ENCODE assay signal across 1 cellular context in genomic region chr6:137980777-137981176, GRCh38.
TF ChIP-seq lines count a peak whose summit lies in the region.

No MANE protein-coding gene starts in this region.

TF ChIP-seq in GM12878, 131 proteins besides CTCF, POLR2A, EP300 and RAD21:
- TF ChIP-seq, protein P1, sequence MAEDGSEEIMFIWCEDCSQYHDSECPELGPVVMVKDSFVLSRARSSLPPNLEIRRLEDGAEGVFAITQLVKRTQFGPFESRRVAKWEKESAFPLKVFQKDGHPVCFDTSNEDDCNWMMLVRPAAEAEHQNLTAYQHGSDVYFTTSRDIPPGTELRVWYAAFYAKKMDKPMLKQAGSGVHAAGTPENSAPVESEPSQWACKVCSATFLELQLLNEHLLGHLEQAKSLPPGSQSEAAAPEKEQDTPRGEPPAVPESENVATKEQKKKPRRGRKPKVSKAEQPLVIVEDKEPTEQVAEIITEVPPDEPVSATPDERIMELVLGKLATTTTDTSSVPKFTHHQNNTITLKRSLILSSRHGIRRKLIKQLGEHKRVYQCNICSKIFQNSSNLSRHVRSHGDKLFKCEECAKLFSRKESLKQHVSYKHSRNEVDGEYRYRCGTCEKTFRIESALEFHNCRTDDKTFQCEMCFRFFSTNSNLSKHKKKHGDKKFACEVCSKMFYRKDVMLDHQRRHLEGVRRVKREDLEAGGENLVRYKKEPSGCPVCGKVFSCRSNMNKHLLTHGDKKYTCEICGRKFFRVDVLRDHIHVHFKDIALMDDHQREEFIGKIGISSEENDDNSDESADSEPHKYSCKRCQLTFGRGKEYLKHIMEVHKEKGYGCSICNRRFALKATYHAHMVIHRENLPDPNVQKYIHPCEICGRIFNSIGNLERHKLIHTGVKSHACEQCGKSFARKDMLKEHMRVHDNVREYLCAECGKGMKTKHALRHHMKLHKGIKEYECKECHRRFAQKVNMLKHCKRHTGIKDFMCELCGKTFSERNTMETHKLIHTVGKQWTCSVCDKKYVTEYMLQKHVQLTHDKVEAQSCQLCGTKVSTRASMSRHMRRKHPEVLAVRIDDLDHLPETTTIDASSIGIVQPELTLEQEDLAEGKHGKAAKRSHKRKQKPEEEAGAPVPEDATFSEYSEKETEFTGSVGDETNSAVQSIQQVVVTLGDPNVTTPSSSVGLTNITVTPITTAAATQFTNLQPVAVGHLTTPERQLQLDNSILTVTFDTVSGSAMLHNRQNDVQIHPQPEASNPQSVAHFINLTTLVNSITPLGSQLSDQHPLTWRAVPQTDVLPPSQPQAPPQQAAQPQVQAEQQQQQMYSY (CRISPR knock-in tag; IDR thresholded peaks at IDR 0.05): no peak
